1 cellular context compared by ENCODE assay signal in genomic region chr10:24724381-24725228, GRCh38.
TF ChIP-seq lines count a peak whose summit lies in the region.

No MANE protein-coding gene starts in this region.

TF ChIP-seq in HepG2, 621 proteins besides CTCF, POLR2A, EP300 and RAD21 (continued from another document and continues in another):
- no peak for TF ChIP-seq TFE3 (CRISPR knock-in tag; IDR thresholded peaks at IDR 0.05)
- no peak for TF ChIP-seq FOXM1 (CRISPR knock-in tag; IDR thresholded peaks at IDR 0.05)
- no peak for TF ChIP-seq SP1 (IDR thresholded peaks at IDR 0.05)
- peak; percentile 91 for TF ChIP-seq SP1 (CRISPR knock-in tag; IDR thresholded peaks at IDR 0.05)
- TF ChIP-seq NFYB (CRISPR knock-in tag; IDR thresholded peaks at IDR 0.05), result peak; percentile 78
- TF ChIP-seq POLR2G (IDR thresholded peaks at IDR 0.05; ENCODE audit: low read depth, low read length), result peak; percentile 87
- no peak; the same call in 1 of the 2 replicates for TF ChIP-seq SALL1 (CRISPR knock-in tag; IDR thresholded peaks at IDR 0.05)
- peak; percentile 39; the same call in 1 of the 2 replicates for TF ChIP-seq THAP11 (CRISPR knock-in tag; IDR thresholded peaks at IDR 0.05)
- TF ChIP-seq ONECUT2 (CRISPR knock-in tag; IDR thresholded peaks at IDR 0.05), result 0 out of 2 replicates have a peak, but pooled peaks have one; percentile 21
- TF ChIP-seq, protein P1, sequence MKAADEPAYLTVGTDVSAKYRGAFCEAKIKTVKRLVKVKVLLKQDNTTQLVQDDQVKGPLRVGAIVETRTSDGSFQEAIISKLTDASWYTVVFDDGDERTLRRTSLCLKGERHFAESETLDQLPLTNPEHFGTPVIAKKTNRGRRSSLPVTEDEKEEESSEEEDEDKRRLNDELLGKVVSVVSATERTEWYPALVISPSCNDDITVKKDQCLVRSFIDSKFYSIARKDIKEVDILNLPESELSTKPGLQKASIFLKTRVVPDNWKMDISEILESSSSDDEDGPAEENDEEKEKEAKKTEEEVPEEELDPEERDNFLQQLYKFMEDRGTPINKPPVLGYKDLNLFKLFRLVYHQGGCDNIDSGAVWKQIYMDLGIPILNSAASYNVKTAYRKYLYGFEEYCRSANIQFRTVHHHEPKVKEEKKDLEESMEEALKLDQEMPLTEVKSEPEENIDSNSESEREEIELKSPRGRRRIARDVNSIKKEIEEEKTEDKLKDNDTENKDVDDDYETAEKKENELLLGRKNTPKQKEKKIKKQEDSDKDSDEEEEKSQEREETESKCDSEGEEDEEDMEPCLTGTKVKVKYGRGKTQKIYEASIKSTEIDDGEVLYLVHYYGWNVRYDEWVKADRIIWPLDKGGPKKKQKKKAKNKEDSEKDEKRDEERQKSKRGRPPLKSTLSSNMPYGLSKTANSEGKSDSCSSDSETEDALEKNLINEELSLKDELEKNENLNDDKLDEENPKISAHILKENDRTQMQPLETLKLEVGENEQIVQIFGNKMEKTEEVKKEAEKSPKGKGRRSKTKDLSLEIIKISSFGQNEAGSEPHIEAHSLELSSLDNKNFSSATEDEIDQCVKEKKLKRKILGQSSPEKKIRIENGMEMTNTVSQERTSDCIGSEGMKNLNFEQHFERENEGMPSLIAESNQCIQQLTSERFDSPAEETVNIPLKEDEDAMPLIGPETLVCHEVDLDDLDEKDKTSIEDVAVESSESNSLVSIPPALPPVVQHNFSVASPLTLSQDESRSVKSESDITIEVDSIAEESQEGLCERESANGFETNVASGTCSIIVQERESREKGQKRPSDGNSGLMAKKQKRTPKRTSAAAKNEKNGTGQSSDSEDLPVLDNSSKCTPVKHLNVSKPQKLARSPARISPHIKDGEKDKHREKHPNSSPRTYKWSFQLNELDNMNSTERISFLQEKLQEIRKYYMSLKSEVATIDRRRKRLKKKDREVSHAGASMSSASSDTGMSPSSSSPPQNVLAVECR (CRISPR knock-in tag; IDR thresholded peaks at IDR 0.05; ENCODE audit: borderline replicate concordance), result peak; percentile 53; the same call in 1 of the 2 replicates
- TF ChIP-seq KMT2A (CRISPR knock-in tag; IDR thresholded peaks at IDR 0.05), result peak; percentile 51; the same call in 1 of the 2 replicates
- peak; percentile 56; the same call in 1 of the 2 replicates for TF ChIP-seq ZNF142 (CRISPR knock-in tag; IDR thresholded peaks at IDR 0.05)
- TF ChIP-seq, protein P2, sequence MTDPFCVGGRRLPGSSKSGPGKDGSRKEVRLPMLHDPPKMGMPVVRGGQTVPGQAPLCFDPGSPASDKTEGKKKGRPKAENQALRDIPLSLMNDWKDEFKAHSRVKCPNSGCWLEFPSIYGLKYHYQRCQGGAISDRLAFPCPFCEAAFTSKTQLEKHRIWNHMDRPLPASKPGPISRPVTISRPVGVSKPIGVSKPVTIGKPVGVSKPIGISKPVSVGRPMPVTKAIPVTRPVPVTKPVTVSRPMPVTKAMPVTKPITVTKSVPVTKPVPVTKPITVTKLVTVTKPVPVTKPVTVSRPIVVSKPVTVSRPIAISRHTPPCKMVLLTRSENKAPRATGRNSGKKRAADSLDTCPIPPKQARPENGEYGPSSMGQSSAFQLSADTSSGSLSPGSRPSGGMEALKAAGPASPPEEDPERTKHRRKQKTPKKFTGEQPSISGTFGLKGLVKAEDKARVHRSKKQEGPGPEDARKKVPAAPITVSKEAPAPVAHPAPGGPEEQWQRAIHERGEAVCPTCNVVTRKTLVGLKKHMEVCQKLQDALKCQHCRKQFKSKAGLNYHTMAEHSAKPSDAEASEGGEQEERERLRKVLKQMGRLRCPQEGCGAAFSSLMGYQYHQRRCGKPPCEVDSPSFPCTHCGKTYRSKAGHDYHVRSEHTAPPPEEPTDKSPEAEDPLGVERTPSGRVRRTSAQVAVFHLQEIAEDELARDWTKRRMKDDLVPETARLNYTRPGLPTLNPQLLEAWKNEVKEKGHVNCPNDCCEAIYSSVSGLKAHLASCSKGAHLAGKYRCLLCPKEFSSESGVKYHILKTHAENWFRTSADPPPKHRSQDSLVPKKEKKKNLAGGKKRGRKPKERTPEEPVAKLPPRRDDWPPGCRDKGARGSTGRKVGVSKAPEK (CRISPR knock-in tag; IDR thresholded peaks at IDR 0.05; ENCODE audit: borderline replicate concordance), result peak; percentile 7; the same call in 1 of the 2 replicates
- TF ChIP-seq ETS1 (CRISPR knock-in tag; IDR thresholded peaks at IDR 0.05), result no peak
- TF ChIP-seq MYC (CRISPR knock-in tag; IDR thresholded peaks at IDR 0.05; ENCODE audit: borderline replicate concordance), result no peak
- TF ChIP-seq LCORL (IDR thresholded peaks at IDR 0.05), result no peak
- peak; percentile 55; the same call in 1 of the 2 replicates for TF ChIP-seq LCORL (CRISPR knock-in tag; IDR thresholded peaks at IDR 0.05)
- TF ChIP-seq ZFY (CRISPR knock-in tag; IDR thresholded peaks at IDR 0.05), result peak; percentile 60; the same call in 1 of the 2 replicates
- TF ChIP-seq PPARG (CRISPR knock-in tag; conservative IDR thresholded peaks at IDR 0.05), result no peak
- TF ChIP-seq, protein P3, sequence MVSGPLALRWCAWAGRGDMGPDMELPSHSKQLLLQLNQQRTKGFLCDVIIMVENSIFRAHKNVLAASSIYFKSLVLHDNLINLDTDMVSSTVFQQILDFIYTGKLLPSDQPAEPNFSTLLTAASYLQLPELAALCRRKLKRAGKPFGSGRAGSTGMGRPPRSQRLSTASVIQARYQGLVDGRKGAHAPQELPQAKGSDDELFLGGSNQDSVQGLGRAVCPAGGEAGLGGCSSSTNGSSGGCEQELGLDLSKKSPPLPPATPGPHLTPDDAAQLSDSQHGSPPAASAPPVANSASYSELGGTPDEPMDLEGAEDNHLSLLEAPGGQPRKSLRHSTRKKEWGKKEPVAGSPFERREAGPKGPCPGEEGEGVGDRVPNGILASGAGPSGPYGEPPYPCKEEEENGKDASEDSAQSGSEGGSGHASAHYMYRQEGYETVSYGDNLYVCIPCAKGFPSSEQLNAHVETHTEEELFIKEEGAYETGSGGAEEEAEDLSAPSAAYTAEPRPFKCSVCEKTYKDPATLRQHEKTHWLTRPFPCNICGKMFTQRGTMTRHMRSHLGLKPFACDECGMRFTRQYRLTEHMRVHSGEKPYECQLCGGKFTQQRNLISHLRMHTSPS (CRISPR knock-in tag; IDR thresholded peaks at IDR 0.05; ENCODE audit: low read depth), result no peak
- TF ChIP-seq ZNF879 (CRISPR knock-in tag; IDR thresholded peaks at IDR 0.05), result no peak
- TF ChIP-seq, protein P4, sequence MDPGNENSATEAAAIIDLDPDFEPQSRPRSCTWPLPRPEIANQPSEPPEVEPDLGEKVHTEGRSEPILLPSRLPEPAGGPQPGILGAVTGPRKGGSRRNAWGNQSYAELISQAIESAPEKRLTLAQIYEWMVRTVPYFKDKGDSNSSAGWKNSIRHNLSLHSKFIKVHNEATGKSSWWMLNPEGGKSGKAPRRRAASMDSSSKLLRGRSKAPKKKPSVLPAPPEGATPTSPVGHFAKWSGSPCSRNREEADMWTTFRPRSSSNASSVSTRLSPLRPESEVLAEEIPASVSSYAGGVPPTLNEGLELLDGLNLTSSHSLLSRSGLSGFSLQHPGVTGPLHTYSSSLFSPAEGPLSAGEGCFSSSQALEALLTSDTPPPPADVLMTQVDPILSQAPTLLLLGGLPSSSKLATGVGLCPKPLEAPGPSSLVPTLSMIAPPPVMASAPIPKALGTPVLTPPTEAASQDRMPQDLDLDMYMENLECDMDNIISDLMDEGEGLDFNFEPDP (CRISPR knock-in tag; conservative IDR thresholded peaks at IDR 0.05), result no peak
- no peak for TF ChIP-seq MIXL1 (CRISPR knock-in tag; IDR thresholded peaks at IDR 0.05)
- no peak for TF ChIP-seq HOXA9 (CRISPR knock-in tag; IDR thresholded peaks at IDR 0.05; ENCODE audit: borderline replicate concordance)
- TF ChIP-seq, protein P5, sequence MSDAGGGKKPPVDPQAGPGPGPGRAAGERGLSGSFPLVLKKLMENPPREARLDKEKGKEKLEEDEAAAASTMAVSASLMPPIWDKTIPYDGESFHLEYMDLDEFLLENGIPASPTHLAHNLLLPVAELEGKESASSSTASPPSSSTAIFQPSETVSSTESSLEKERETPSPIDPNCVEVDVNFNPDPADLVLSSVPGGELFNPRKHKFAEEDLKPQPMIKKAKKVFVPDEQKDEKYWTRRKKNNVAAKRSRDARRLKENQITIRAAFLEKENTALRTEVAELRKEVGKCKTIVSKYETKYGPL (CRISPR knock-in tag; IDR thresholded peaks at IDR 0.05), result no peak
- no peak for TF ChIP-seq ZFP41 (CRISPR knock-in tag; IDR thresholded peaks at IDR 0.05; ENCODE audit: borderline replicate concordance)
- no peak; the same call in 1 of the 2 replicates for TF ChIP-seq FOXP4 (CRISPR knock-in tag; IDR thresholded peaks at IDR 0.05)
- TF ChIP-seq ZNF33B (CRISPR knock-in tag; IDR thresholded peaks at IDR 0.05), result peak; percentile 2; the same call in 1 of the 2 replicates
- TF ChIP-seq, protein P6, sequence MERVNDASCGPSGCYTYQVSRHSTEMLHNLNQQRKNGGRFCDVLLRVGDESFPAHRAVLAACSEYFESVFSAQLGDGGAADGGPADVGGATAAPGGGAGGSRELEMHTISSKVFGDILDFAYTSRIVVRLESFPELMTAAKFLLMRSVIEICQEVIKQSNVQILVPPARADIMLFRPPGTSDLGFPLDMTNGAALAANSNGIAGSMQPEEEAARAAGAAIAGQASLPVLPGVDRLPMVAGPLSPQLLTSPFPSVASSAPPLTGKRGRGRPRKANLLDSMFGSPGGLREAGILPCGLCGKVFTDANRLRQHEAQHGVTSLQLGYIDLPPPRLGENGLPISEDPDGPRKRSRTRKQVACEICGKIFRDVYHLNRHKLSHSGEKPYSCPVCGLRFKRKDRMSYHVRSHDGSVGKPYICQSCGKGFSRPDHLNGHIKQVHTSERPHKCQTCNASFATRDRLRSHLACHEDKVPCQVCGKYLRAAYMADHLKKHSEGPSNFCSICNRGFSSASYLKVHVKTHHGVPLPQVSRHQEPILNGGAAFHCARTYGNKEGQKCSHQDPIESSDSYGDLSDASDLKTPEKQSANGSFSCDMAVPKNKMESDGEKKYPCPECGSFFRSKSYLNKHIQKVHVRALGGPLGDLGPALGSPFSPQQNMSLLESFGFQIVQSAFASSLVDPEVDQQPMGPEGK (CRISPR knock-in tag; IDR thresholded peaks at IDR 0.05), result 0 out of 2 replicates have a peak, but pooled peaks have one; percentile 45
- TF ChIP-seq ARNTL (CRISPR knock-in tag; IDR thresholded peaks at IDR 0.05), result no peak
